Comparison of ENCODE assay signal across 20 cellular contexts in the genomic region with DNA sequence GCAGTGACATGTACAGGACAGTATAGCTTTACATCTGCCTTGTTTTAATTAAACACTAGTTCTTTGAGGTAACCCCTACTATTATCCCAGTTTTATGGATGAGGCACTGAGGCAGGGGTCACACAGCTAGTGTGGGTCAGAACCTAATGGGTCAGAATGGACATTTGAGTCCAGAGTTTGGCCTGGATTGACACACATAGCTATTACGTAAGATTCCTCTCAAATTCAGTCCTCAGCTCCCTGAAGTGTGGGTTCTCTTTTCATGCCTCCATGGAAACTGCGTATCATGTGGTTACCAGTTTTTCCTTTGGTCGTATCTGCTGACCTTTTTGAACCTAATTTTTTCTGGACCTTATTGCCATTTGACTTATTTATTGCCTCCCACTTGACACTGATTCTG. TPM values are rescaled to one million over a fixed set of nuclear protein-coding genes. Genes with fewer than 3 reads are reported as not detected.
DNase-seq lines count a peak whose midpoint lies in the region; TF ChIP-seq lines count a peak whose summit lies in the region.
"Had no signal": no experiment of that assay in that cellular context is flagged by ENCODE, and none has a peak within 500 bp of the region (broad histone marks: within the 10 kb centered on the region; RNA-seq: fewer than 3 reads in every experiment).

No MANE protein-coding gene starts in this region.

- H3K4me3 Mint-ChIP-seq in activated T-helper 2 cell treated with anti-CD3 and anti-CD28 coated beads, Interferon-gamma antibody, Interleukin-2, Interleukin-4, amounts not matched to agents 10 μg/mL and 5 μg/mL and 100 μg/mL, durations not matched to agents 14 hours and 24 hours and 36 hours (ENCODE audit: low read depth), result no peak overlapping the region
- H3K4me3 Mint-ChIP-seq: activated T-cell treated with anti-CD3 and anti-CD28 coated beads, Interleukin-2, amount 50 U/mL, for 4 hours; endodermal cell had no signal

- peaks cover 5% of the 10 kb centered on the region for H3K4me1 Mint-ChIP-seq in activated T-helper 2 cell treated with anti-CD3 and anti-CD28 coated beads, Interferon-gamma antibody, Interleukin-2, Interleukin-4, amounts not matched to agents 10 μg/mL and 5 μg/mL and 100 μg/mL, durations not matched to agents 14 hours and 24 hours and 36 hours (ENCODE audit: low read depth)
- H3K4me1 Mint-ChIP-seq: endodermal cell had no signal

- intact Hi-C loops in activated T-helper 2 cell treated with anti-CD3 and anti-CD28 coated beads, Interferon-gamma antibody, Interleukin-2, Interleukin-4, amounts not matched to agents 10 μg/mL and 5 μg/mL and 100 μg/mL, durations not matched to agents 14 hours and 24 hours and 36 hours (cut with micrococcal nuclease), result no loop called here
- intact Hi-C loops in adrenal gland (cut with DNase I), result loop anchor here in 1 of 2 donors (10.0 kb wide), 1 partner anchor 298 kb away; no protein-coding TSS in a partner anchor

- H3K4me1 ChIP-seq in neutrophil (ENCODE audit: control insufficient read depth in 1 of 2, insufficient read depth in 1 of 2, low read depth in 1 of 2, low read length in 1 of 2), result peaks cover 48 to 55% of the 10 kb centered on the region in 2 experiments
- peaks cover 8 to 19% of the 10 kb centered on the region in 2 donors for H3K4me1 ChIP-seq in adrenal gland (replicated peaks in 1 of 2)
- H3K4me1 ChIP-seq: colonic mucosa, testis had no signal

- DNase-seq in CD1c-positive myeloid dendritic cell (ENCODE audit: extremely low spot score), result peak; percentile 54
- peak; percentile 19 for DNase-seq in LHCN-M2 (ENCODE audit: low read depth)
- peak; percentile 37 for DNase-seq in fibroblast of peridontal ligament (ENCODE audit: extremely low read depth)
- DNase-seq in NCI-H524 (lab: John Stamatoyannopoulos, UW), result no peak
- DNase-seq in activated T-helper 2 cell treated with anti-CD3 and anti-CD28 coated beads, Interferon-gamma antibody, Interleukin-2, Interleukin-4, amounts not matched to agents 10 μg/mL and 5 μg/mL and 100 μg/mL, durations not matched to agents 14 hours and 24 hours and 36 hours (ENCODE audit: low spot score), result no peak
- no peak for DNase-seq in adrenal gland
- DNase-seq in NCI-H226, result no peak
- DNase-seq: activated CD8-positive, alpha-beta memory T cell treated with anti-CD3 and anti-CD28 coated beads for 24 hours; activated naive CD4-positive, alpha-beta T cell treated with anti-CD3 and anti-CD28 coated beads, Interleukin-2, amount 50 U/mL, for 16 hours; activated T-cell treated with anti-CD3 and anti-CD28 coated beads, Interleukin-2, amount 50 U/mL, for 4 hours; colonic mucosa; endodermal cell; left colon; nucleus accumbens; RPMI8226; T1000; testis had no signal

- H3K27me3 Mint-ChIP-seq in activated T-helper 2 cell treated with anti-CD3 and anti-CD28 coated beads, Interferon-gamma antibody, Interleukin-2, Interleukin-4, amounts not matched to agents 10 μg/mL and 5 μg/mL and 100 μg/mL, durations not matched to agents 14 hours and 24 hours and 36 hours (ENCODE audit: low read depth), result no peaks in the 10 kb centered on the region

- H3K4me3 ChIP-seq in neutrophil (ENCODE audit: low read depth in 1 of 2, low read length in 1 of 2), result no peak overlapping the region
- H3K4me3 ChIP-seq in adrenal gland, result no peak overlapping the region
- H3K4me3 ChIP-seq: colonic mucosa, testis had no signal

- no peak for TF ChIP-seq CTCF in neutrophil (IDR thresholded peaks at IDR 0.05)
- TF ChIP-seq CTCF in adrenal gland (IDR thresholded peaks at IDR 0.05), result no peak

- 59 to 74% (median 66%) methylated on average over 3 of the region's 3 CpGs for WGBS in adrenal gland, 4 donors

- H3K27ac Mint-ChIP-seq in activated T-helper 2 cell treated with anti-CD3 and anti-CD28 coated beads, Interferon-gamma antibody, Interleukin-2, Interleukin-4, amounts not matched to agents 10 μg/mL and 5 μg/mL and 100 μg/mL, durations not matched to agents 14 hours and 24 hours and 36 hours, result no peak overlapping the region
- H3K27ac Mint-ChIP-seq: endodermal cell had no signal

- TF ChIP-seq POLR2A in adrenal gland (IDR thresholded peaks at IDR 0.05), result no peak

- H3K27ac ChIP-seq in neutrophil (peak overlapping the region; percentile 92), adrenal gland (no peak overlapping the region)
- H3K27ac ChIP-seq: C4-2B, colonic mucosa, KMS-11, testis had no signal

- H3K36me3 ChIP-seq in neutrophil (peaks cover 48% of the 10 kb centered on the region), adrenal gland (replicated peaks in 1 of 2) (peaks cover 0 to 36% of the 10 kb centered on the region in 2 donors)

- H3K36me3 Mint-ChIP-seq in activated T-helper 2 cell treated with anti-CD3 and anti-CD28 coated beads, Interferon-gamma antibody, Interleukin-2, Interleukin-4, amounts not matched to agents 10 μg/mL and 5 μg/mL and 100 μg/mL, durations not matched to agents 14 hours and 24 hours and 36 hours (ENCODE audit: low read depth), result peaks cover 50% of the 10 kb centered on the region

- H3K9me3 Mint-ChIP-seq in activated T-helper 2 cell treated with anti-CD3 and anti-CD28 coated beads, Interferon-gamma antibody, Interleukin-2, Interleukin-4, amounts not matched to agents 10 μg/mL and 5 μg/mL and 100 μg/mL, durations not matched to agents 14 hours and 24 hours and 36 hours, result no peaks in the 10 kb centered on the region
- H3K9me3 Mint-ChIP-seq: activated T-cell treated with anti-CD3 and anti-CD28 coated beads, Interleukin-2, amount 50 U/mL, for 4 hours; endodermal cell had no signal

- H3K9me3 ChIP-seq in neutrophil, result no peaks in the 10 kb centered on the region
- no peaks in the 10 kb centered on the region for H3K9me3 ChIP-seq in adrenal gland (replicated peaks in 1 of 3)
- H3K9me3 ChIP-seq: colonic mucosa, testis had no signal

- H3K27me3 ChIP-seq in neutrophil (no peaks in the 10 kb centered on the region), adrenal gland (no peaks in the 10 kb centered on the region)
- H3K27me3 ChIP-seq: colonic mucosa, testis had no signal

RNA-seq across cellular contexts. Expression of a gene that starts 40.4 kb away (rescaled TPM):
- total RNA-seq in LHCN-M2 (2014; rRNA removed) (29.9 and 38.6 TPM in 2 replicates), adrenal gland (10 to 100 TPM; 43.2 to 83.8 (median 51.2) TPM)
- 29.5 TPM for polyA plus RNA-seq in LHCN-M2 (2012)
- total RNA-seq in activated T-helper 2 cell treated with anti-CD3 and anti-CD28 coated beads, Interferon-gamma antibody, Interleukin-2, Interleukin-4, amounts not matched to agents 10 μg/mL and 5 μg/mL and 100 μg/mL, durations not matched to agents 14 hours and 24 hours and 36 hours, result 34.7 and 36.5 TPM in 2 replicates
- 10 to 100 TPM; 15.7 to 55.5 (median 25.4) TPM for polyA plus RNA-seq in adrenal gland

Comparison
In these comparisons a context has a peak if more than half of its experiments do, and no peak if none do; other contexts are left out.
1. DNase-seq: peak in CD1c-positive myeloid dendritic cell (single experiment), LHCN-M2 (single experiment) and fibroblast of peridontal ligament (single experiment); none in NCI-H524 (0 of 2), activated T-helper 2 cell treated with anti-CD3 and anti-CD28 coated beads, Interferon-gamma antibody, Interleukin-2, Interleukin-4, amounts not matched to agents 10 μg/mL and 5 μg/mL and 100 μg/mL, durations not matched to agents 14 hours and 24 hours and 36 hours (single experiment), adrenal gland (0 of 7) and NCI-H226 (single experiment).